ENCODE assay signal across 15 cellular contexts in the genomic region with DNA sequence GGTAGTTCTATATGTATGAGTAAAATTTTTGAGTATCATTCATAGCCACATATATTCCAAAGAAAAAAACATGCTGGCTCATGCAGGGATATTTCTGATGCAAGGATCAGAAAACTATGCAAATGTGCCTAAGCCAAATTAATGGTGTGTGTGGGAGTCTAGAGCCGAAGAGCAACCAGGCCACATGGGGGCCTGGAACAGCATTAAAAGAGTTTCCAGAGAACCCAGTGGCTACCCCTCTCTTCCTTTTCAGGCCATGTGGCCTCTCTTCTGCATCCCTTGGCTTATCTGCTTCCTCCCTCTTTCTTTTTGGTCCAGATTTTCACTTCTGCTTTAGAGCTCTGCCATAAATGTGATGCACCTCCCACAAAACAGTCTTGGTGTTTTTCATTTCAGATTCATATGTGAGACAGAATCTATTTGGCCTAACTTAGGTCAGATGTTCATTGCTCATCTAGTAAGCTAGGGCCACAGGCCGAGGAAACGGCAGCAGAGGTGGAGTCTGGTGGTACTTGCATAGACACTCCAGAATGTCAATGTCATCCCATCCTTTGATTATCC.
DNase-seq lines count a peak whose midpoint lies in the region; ATAC-seq, FAIRE-seq and TF ChIP-seq lines count a peak whose summit lies in the region.
"Had no signal": no experiment of that assay in that cellular context is flagged by ENCODE, and none has a peak within 500 bp of the region (broad histone marks: within the 10 kb centered on the region; RNA-seq: fewer than 3 reads in every experiment).

No MANE protein-coding gene starts in this region.

- in situ Hi-C loops in GM12878 (cut with MboI) = no loop called here

- TF ChIP-seq CTCF in GM12878 (IDR thresholded peaks at IDR 0.05 in 2 of 3, conservative IDR thresholded peaks at IDR 0.05 in 1 of 3; ENCODE audit: control insufficient read depth in 2 of 3, extremely low read depth in 1 of 3, insufficient read depth in 1 of 3, low read depth in 3 of 3, low read length in 3 of 3) = no peak

- no peaks in the 10 kb centered on the region for H3K27me3 ChIP-seq in GM12878 (replicated peaks in 1 of 2; ENCODE audit: control insufficient read depth in 2 of 2, insufficient read depth in 2 of 2, low read length in 1 of 2)

- no peaks in the 10 kb centered on the region for H3K36me3 ChIP-seq in GM12878 (ENCODE audit: control insufficient read depth in 2 of 2, insufficient read depth in 2 of 2, low read length in 1 of 2)

- CTCF ChIA-PET in GM12878 (lab: Yijun Ruan, JAX) = no interaction called here

- no peak overlapping the region for H3K27ac ChIP-seq in GM12878 (ENCODE audit: control insufficient read depth, insufficient read depth)

- no peaks in the 10 kb centered on the region for H3K9me3 ChIP-seq in GM12878 (replicated peaks; ENCODE audit: control insufficient read depth, insufficient read depth, low read length)
- H3K9me3 ChIP-seq: Caco-2 had no signal

- no peak overlapping the region for H3K4me3 Mint-ChIP-seq in activated T-helper 17 cell treated with anti-CD3 and anti-CD28 coated beads, Interleukin-2, amount 50 U/mL, for 72 hours

- FAIRE-seq in GM18507 (lab: Jason Lieb, UNC) (peak; percentile 44), GM12878 (lab: Jason Lieb, UNC) (no peak)
- FAIRE-seq: HepG2 had no signal

- ATAC-seq in GM19395 (IDR thresholded peaks at IDR 0.05; ENCODE audit: unreplicated experiment) = peak; percentile 63
- ATAC-seq in HG02885 (IDR thresholded peaks at IDR 0.05; ENCODE audit: poor library complexity, unreplicated experiment) = peak; percentile 57
- peak; percentile 74 for ATAC-seq in GM12878
- ATAC-seq in activated T-helper 17 cell treated with anti-CD3 and anti-CD28 coated beads, Interleukin-2, amount 50 U/mL, for 72 hours (replicated peaks) = no peak
- ATAC-seq: HepG2 had no signal

- H2AFZ ChIP-seq in GM12878 (ENCODE audit: control insufficient read depth, low read depth, low read length) = no peak overlapping the region

- H3K4me2 ChIP-seq in GM12878 (ENCODE audit: control insufficient read depth, insufficient read depth) = no peak overlapping the region

- TF ChIP-seq RAD21 in GM12878 (IDR thresholded peaks at IDR 0.05; ENCODE audit: insufficient read depth, low read depth, low read length) = no peak

- no peak overlapping the region for H3K4me3 ChIP-seq in GM12878

- H3K4me1 Mint-ChIP-seq in activated T-helper 17 cell treated with anti-CD3 and anti-CD28 coated beads, Interleukin-2, amount 50 U/mL, for 72 hours = no peaks in the 10 kb centered on the region

- TF ChIP-seq POLR2A in GM12878 (IDR thresholded peaks at IDR 0.05; ENCODE audit: low read depth, low read length) = no peak

- no peaks in the 10 kb centered on the region for H3K27me3 Mint-ChIP-seq in activated T-helper 17 cell treated with anti-CD3 and anti-CD28 coated beads, Interleukin-2, amount 50 U/mL, for 72 hours

- H3K79me2 ChIP-seq in GM12878 (ENCODE audit: control insufficient read depth, insufficient read depth, low read length) = no peaks in the 10 kb centered on the region

- POLR2A ChIA-PET in GM12878 (lab: Charles Lee) = no interaction called here

- H4K20me1 ChIP-seq in GM12878 (ENCODE audit: control insufficient read depth, insufficient read depth) = no peaks in the 10 kb centered on the region

- H3K9ac ChIP-seq in GM12878 (ENCODE audit: control insufficient read depth, insufficient read depth, low read length) = no peak overlapping the region

- SMC1A ChIA-PET in GM12878 (lab: Charles Lee; ENCODE audit: uncharacterized antibody, unreplicated experiment) = interaction anchor here (0.7 kb wide), 1 partner anchor 16 kb away, joined by 4 read pairs; no protein-coding TSS in a partner anchor

- peaks cover 2% of the 10 kb centered on the region for H3K9me3 Mint-ChIP-seq in activated T-helper 17 cell treated with anti-CD3 and anti-CD28 coated beads, Interleukin-2, amount 50 U/mL, for 72 hours

- no peak for DNase-seq in GM18507 (ENCODE audit: extremely low spot score, insufficient read length, low read depth)
- DNase-seq in GM12878 (ENCODE audit: low read depth, low spot score) = no peak
- DNase-seq in NCI-H2029 treated with DMSO at 0.1 percent for 48 hours (lab: John Stamatoyannopoulos, UW) = no peak
- DNase-seq in NCI-H446 treated with DMSO at 0.1 percent for 48 hours (lab: John Stamatoyannopoulos, UW) = no peak
- DNase-seq: C1 segment of cervical spinal cord, Caco-2, DMS153, H7, KG1, NCI-H1694 treated with DMSO at 0.1 percent for 48 hours, SW 1271 had no signal

- TF ChIP-seq EP300 in GM12878 (IDR thresholded peaks at IDR 0.05; ENCODE audit: borderline replicate concordance in 1 of 2, control insufficient read depth in 1 of 2, low read depth in 2 of 2, low read length in 2 of 2) = no peak

- intact Hi-C loops in GM12878 (cut with micrococcal nuclease; ENCODE audit: unreplicated experiment) = no loop called here

- no TSS peak for BruUV-seq in GM12878 (replicated peaks; lab: Mats Ljungman, UMichigan)

- no peaks in the 10 kb centered on the region for H3K36me3 Mint-ChIP-seq in activated T-helper 17 cell treated with anti-CD3 and anti-CD28 coated beads, Interleukin-2, amount 50 U/mL, for 72 hours (ENCODE audit: low read depth)

- 27% methylated on average over 3 of the region's 3 CpGs for WGBS in GM12878 (ENCODE audit: insufficient coverage, insufficient replicate concordance, low lambda C conversion rate, missing lambda C conversion rate)

- RAD21 ChIA-PET in GM12878 (lab: Charles Lee; ENCODE audit: unreplicated experiment) = no interaction called here

- H3K4me1 ChIP-seq in GM12878 (ENCODE audit: control insufficient read depth, insufficient read depth, low read length) = no peaks in the 10 kb centered on the region
- H3K4me1 ChIP-seq: Caco-2 had no signal

- no peak overlapping the region for H3K27ac Mint-ChIP-seq in activated T-helper 17 cell treated with anti-CD3 and anti-CD28 coated beads, Interleukin-2, amount 50 U/mL, for 72 hours

TF ChIP-seq in GM12878, 131 proteins besides CTCF, POLR2A, EP300 and RAD21:
- TF ChIP-seq CHD2 (IDR thresholded peaks at IDR 0.05; ENCODE audit: borderline replicate concordance, low read depth, low read length) (no peak), SPI1 (IDR thresholded peaks at IDR 0.05; ENCODE audit: borderline replicate concordance, insufficient read depth, low read depth, low read length) (peak; percentile 75)
